ENCODE assay signal across 8 cellular contexts in the genomic region with DNA sequence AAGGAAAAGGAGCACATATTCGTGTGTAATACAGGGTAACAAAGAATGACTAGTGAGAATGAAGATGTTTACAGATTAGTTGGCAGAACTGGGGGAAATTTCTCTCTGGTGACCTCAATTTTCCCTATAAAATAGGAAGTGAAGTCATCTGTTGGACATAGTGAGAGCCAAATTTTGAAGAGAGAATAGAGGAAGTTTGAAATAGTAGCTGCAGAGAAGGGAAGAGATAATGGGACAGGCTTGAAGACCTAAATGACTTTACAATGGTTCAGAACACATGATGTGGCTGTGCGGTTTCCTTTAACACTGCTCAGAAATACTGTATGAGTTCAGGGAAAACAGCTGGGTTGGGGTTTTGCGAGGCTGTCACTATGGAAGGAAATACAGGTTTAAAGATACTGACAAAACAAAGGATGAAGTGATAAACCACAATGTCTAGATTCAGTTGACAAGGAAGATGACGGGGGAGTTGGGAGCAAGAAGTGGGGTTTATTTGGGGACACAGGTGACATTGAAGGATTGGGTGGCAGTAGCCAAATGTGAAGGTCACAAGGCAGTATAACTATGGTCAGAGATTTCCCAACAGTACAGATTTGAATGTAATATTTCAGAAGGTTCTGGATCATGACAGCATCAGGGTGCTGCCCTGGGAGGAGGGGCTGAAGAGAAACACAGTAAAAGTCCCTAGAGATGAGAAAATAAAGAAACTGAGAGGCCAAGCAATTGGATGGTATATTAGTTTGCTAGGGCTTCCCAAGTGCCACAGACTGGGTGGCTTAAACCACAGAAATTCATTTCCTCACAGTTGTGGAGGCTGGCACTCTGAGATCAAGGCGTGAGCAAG.
DNase-seq lines count a peak whose midpoint lies in the region; ATAC-seq and TF ChIP-seq lines count a peak whose summit lies in the region.

No MANE protein-coding gene starts in this region.

- peak overlapping the region; percentile 54 for H3K4me3 Mint-ChIP-seq in activated T-helper 1 cell treated with anti-CD3 and anti-CD28 coated beads, Interleukin-12 subunit alpha, Interleukin-12 subunit beta, Interleukin-2, Interleukin-4 antibody, amounts not matched to agents 30 ng/mL and 10 ng/mL and 1 ng/mL, durations not matched to agents 14 hours and 24 hours and 36 hours

- H3K9me3 Mint-ChIP-seq in activated T-helper 1 cell treated with anti-CD3 and anti-CD28 coated beads, Interleukin-12 subunit alpha, Interleukin-12 subunit beta, Interleukin-2, Interleukin-4 antibody, amounts not matched to agents 30 ng/mL and 10 ng/mL and 1 ng/mL, durations not matched to agents 14 hours and 24 hours and 36 hours: peaks cover 24% of the 10 kb centered on the region

- intact Hi-C loops in activated T-helper 1 cell treated with anti-CD3 and anti-CD28 coated beads, Interleukin-12 subunit alpha, Interleukin-12 subunit beta, Interleukin-2, Interleukin-4 antibody, amounts not matched to agents 30 ng/mL and 10 ng/mL and 1 ng/mL, durations not matched to agents 14 hours and 24 hours and 36 hours (cut with micrococcal nuclease): loop anchor here (1.0 to 10.0 kb wide), 21 partner anchors 13 to 1198 kb away; partner anchors contain the start of genes DPP4, PSMD14, RBMS1 and TANK

- peak; percentile 26 for DNase-seq in GM10266 (ENCODE audit: extremely low spot score)
- DNase-seq in NOMO-1 treated with DMSO at 0.1 percent for 48 hours (lab: John Stamatoyannopoulos, UW; ENCODE audit: unreplicated experiment): peak; percentile 95
- peak; percentile 82 for DNase-seq in activated T-helper 1 cell treated with anti-CD3 and anti-CD28 coated beads, Interleukin-12 subunit alpha, Interleukin-12 subunit beta, Interleukin-2, Interleukin-4 antibody, amounts not matched to agents 30 ng/mL and 10 ng/mL and 1 ng/mL, durations not matched to agents 14 hours and 24 hours and 36 hours (ENCODE audit: low spot score)
- DNase-seq in left lobe of liver (ENCODE audit: low spot score): no peak
- peak; percentile 35 to 63 for DNase-seq in stimulated activated CD8-positive, alpha-beta memory T cell treated with anti-CD3 and anti-CD28 coated beads, Interleukin-7, amount 100 ng/mL, for 4 hours (ENCODE audit: low read depth in 2 of 2)
- no peak for DNase-seq in cerebellar cortex (ENCODE audit: low spot score)
- no peak for DNase-seq in NCI-H345 (lab: John Stamatoyannopoulos, UW)

- H3K27me3 Mint-ChIP-seq in activated T-helper 1 cell treated with anti-CD3 and anti-CD28 coated beads, Interleukin-12 subunit alpha, Interleukin-12 subunit beta, Interleukin-2, Interleukin-4 antibody, amounts not matched to agents 30 ng/mL and 10 ng/mL and 1 ng/mL, durations not matched to agents 14 hours and 24 hours and 36 hours (ENCODE audit: insufficient read depth): peaks cover 1% of the 10 kb centered on the region

- H3K36me3 Mint-ChIP-seq in activated T-helper 1 cell treated with anti-CD3 and anti-CD28 coated beads, Interleukin-12 subunit alpha, Interleukin-12 subunit beta, Interleukin-2, Interleukin-4 antibody, amounts not matched to agents 30 ng/mL and 10 ng/mL and 1 ng/mL, durations not matched to agents 14 hours and 24 hours and 36 hours (ENCODE audit: low read depth): peaks cover 9% of the 10 kb centered on the region

- TF ChIP-seq CTCF in GM10266 (IDR thresholded peaks at IDR 0.05; ENCODE audit: control insufficient read depth, insufficient read depth, low read depth, missing control alignments): no peak

- peak overlapping the region; percentile 95 for H3K27ac Mint-ChIP-seq in activated T-helper 1 cell treated with anti-CD3 and anti-CD28 coated beads, Interleukin-12 subunit alpha, Interleukin-12 subunit beta, Interleukin-2, Interleukin-4 antibody, amounts not matched to agents 30 ng/mL and 10 ng/mL and 1 ng/mL, durations not matched to agents 14 hours and 24 hours and 36 hours

- H3K4me1 Mint-ChIP-seq in activated T-helper 1 cell treated with anti-CD3 and anti-CD28 coated beads, Interleukin-12 subunit alpha, Interleukin-12 subunit beta, Interleukin-2, Interleukin-4 antibody, amounts not matched to agents 30 ng/mL and 10 ng/mL and 1 ng/mL, durations not matched to agents 14 hours and 24 hours and 36 hours (ENCODE audit: low read depth): peaks cover 77% of the 10 kb centered on the region

- ATAC-seq in HG02610 (IDR thresholded peaks at IDR 0.05; ENCODE audit: unreplicated experiment): peak; percentile 92
- ATAC-seq in left lobe of liver: peak; percentile 68

Comparison
In these comparisons a context has a peak if more than half of its experiments do, and no peak if none do; other contexts are left out.
1. DNase-seq: peak in GM10266 (single experiment), NOMO-1 treated with DMSO at 0.1 percent for 48 hours (single experiment), activated T-helper 1 cell treated with anti-CD3 and anti-CD28 coated beads, Interleukin-12 subunit alpha, Interleukin-12 subunit beta, Interleukin-2, Interleukin-4 antibody, amounts not matched to agents 30 ng/mL and 10 ng/mL and 1 ng/mL, durations not matched to agents 14 hours and 24 hours and 36 hours (single experiment) and stimulated activated CD8-positive, alpha-beta memory T cell treated with anti-CD3 and anti-CD28 coated beads, Interleukin-7, amount 100 ng/mL, for 4 hours (2 of 2); none in left lobe of liver (single experiment), cerebellar cortex (single experiment) and NCI-H345 (single experiment).